ENCODE assay signal across 10 cellular contexts in genomic region chr2:41896186-41896846, GRCh38.
DNase-seq lines count a peak whose midpoint lies in the region; ATAC-seq and TF ChIP-seq lines count a peak whose summit lies in the region.
"Had no signal": no experiment of that assay in that cellular context is flagged by ENCODE, and none has a peak within 500 bp of the region (broad histone marks: within the 10 kb centered on the region; RNA-seq: fewer than 3 reads in every experiment).

No MANE protein-coding gene starts in this region.

- peaks cover 3% of the 10 kb centered on the region for H3K36me3 ChIP-seq in thymus (ENCODE audit: control insufficient read depth, insufficient read depth)

- H3K9me3 Mint-ChIP-seq in osteocyte (ENCODE audit: unreplicated experiment) = no peaks in the 10 kb centered on the region
- H3K9me3 Mint-ChIP-seq in CD14-positive monocyte = peaks cover 0 to 3% (median 0%) of the 10 kb centered on the region in 7 donors
- H3K9me3 Mint-ChIP-seq: H9 had no signal

- H3K27me3 Mint-ChIP-seq in osteocyte (ENCODE audit: unreplicated experiment) (no peaks in the 10 kb centered on the region), CD14-positive monocyte (ENCODE audit: low read depth in 3 of 3) (peaks cover under 1 to 4% (median 3%) of the 10 kb centered on the region in 3 donors)

- no peak for TF ChIP-seq CTCF in osteocyte (IDR thresholded peaks at IDR 0.05)
- no peak for TF ChIP-seq CTCF in CD14-positive monocyte (IDR thresholded peaks at IDR 0.05)

- H3K4me1 ChIP-seq in thymus (ENCODE audit: control insufficient read depth, insufficient read depth, low read length) = peaks cover 51% of the 10 kb centered on the region

- intact Hi-C loops in left ventricle myocardium superior (cut with micrococcal nuclease) (no loop called here), Right ventricle myocardium superior (cut with DNase I) (no loop called here), CD14-positive monocyte (cut with micrococcal nuclease) (no loop called here)

- no peak overlapping the region for H3K27ac Mint-ChIP-seq in osteocyte (ENCODE audit: unreplicated experiment)
- no peak overlapping the region for H3K27ac Mint-ChIP-seq in CD14-positive monocyte
- H3K27ac Mint-ChIP-seq: H9 had no signal

- peak overlapping the region; percentile 21 for H3K4me3 ChIP-seq in thymus (ENCODE audit: low read length)

- H3K4me3 Mint-ChIP-seq in osteocyte (ENCODE audit: unreplicated experiment) (no peak overlapping the region), CD14-positive monocyte (no peak overlapping the region)
- H3K4me3 Mint-ChIP-seq: H9 had no signal

- H3K9me3 ChIP-seq in thymus (ENCODE audit: control insufficient read depth) = no peaks in the 10 kb centered on the region

- WGBS in thymus = 54% methylated on average over 5 of the region's 5 CpGs

- no peak overlapping the region for H3K27ac ChIP-seq in thymus (ENCODE audit: low read depth)

- DNase-seq in left ventricle myocardium superior = no peak
- no peak for DNase-seq in Right ventricle myocardium superior
- DNase-seq in osteocyte (ENCODE audit: extremely low spot score, unreplicated experiment) = no peak
- DNase-seq in NCI-H2029 (lab: John Stamatoyannopoulos, UW) = no peak
- no peak for DNase-seq in CD14-positive monocyte (ENCODE audit: low spot score)
- DNase-seq: H9, NCI-H1930 had no signal

- ATAC-seq in left ventricle myocardium superior = peak; percentile 26
- no peak for ATAC-seq in Right ventricle myocardium superior (ENCODE audit: poor library complexity)
- ATAC-seq in HG02678 (IDR thresholded peaks at IDR 0.05; ENCODE audit: unreplicated experiment) = peak; percentile 85
- ATAC-seq in SK-N-SH treated with all-trans-retinoic acid at 6 μM for 48 hours = peak; percentile 30; the same call in 1 of the 3 replicates

- H3K36me3 Mint-ChIP-seq in osteocyte (ENCODE audit: unreplicated experiment) = no peaks in the 10 kb centered on the region
- H3K36me3 Mint-ChIP-seq in CD14-positive monocyte = no peaks in the 10 kb centered on the region

- H3K4me1 Mint-ChIP-seq in osteocyte (ENCODE audit: unreplicated experiment) = peaks cover 31% of the 10 kb centered on the region
- H3K4me1 Mint-ChIP-seq in CD14-positive monocyte = no peaks in the 10 kb centered on the region
- H3K4me1 Mint-ChIP-seq: H9 had no signal

- no peaks in the 10 kb centered on the region for H3K27me3 ChIP-seq in thymus (ENCODE audit: control insufficient read depth, insufficient read depth)

TF ChIP-seq in SK-N-SH treated with all-trans-retinoic acid at 6 μM for 48 hours, 23 proteins besides CTCF, POLR2A, EP300 and RAD21 (continues in another document):
- TF ChIP-seq ISL1 (CRISPR knock-in tag; IDR thresholded peaks at IDR 0.05) (peak; percentile 27; the same call in 1 of the 2 replicates), TCF4 (CRISPR knock-in tag; IDR thresholded peaks at IDR 0.05; ENCODE audit: borderline replicate concordance) (peak; percentile 66; the same call in 1 of the 2 replicates), ZFP3 (CRISPR knock-in tag; IDR thresholded peaks at IDR 0.05) (no peak), GLIS3 (CRISPR knock-in tag; IDR thresholded peaks at IDR 0.05) (no peak), CSDC2 (CRISPR knock-in tag; IDR thresholded peaks at IDR 0.05) (no peak), ZC3H10 (CRISPR knock-in tag; IDR thresholded peaks at IDR 0.05) (no peak), ZNF70 (CRISPR knock-in tag; IDR thresholded peaks at IDR 0.05) (no peak), POU6F1 (CRISPR knock-in tag; IDR thresholded peaks at IDR 0.05; ENCODE audit: borderline replicate concordance, low read depth) (no peak), CSRNP3 (CRISPR knock-in tag; IDR thresholded peaks at IDR 0.05) (no peak), OSR1 (CRISPR knock-in tag; IDR thresholded peaks at IDR 0.05) (no peak), TSHZ2 (CRISPR knock-in tag; IDR thresholded peaks at IDR 0.05) (peak; percentile 71), ZNF565 (CRISPR knock-in tag; conservative IDR thresholded peaks at IDR 0.05; ENCODE audit: low read depth) (no peak), TOX (CRISPR knock-in tag; IDR thresholded peaks at IDR 0.05; ENCODE audit: borderline replicate concordance) (no peak), PPARA (CRISPR knock-in tag; IDR thresholded peaks at IDR 0.05; ENCODE audit: borderline replicate concordance) (no peak), ZNF8 (CRISPR knock-in tag; IDR thresholded peaks at IDR 0.05) (no peak), SNAI2 (CRISPR knock-in tag; IDR thresholded peaks at IDR 0.05) (no peak), RARB (CRISPR knock-in tag; IDR thresholded peaks at IDR 0.05) (no peak), BACH2 (CRISPR knock-in tag; IDR thresholded peaks at IDR 0.05; ENCODE audit: borderline replicate concordance) (no peak), CREB5 (CRISPR knock-in tag; IDR thresholded peaks at IDR 0.05; ENCODE audit: low read depth) (no peak), ZFP30 (CRISPR knock-in tag; IDR thresholded peaks at IDR 0.05) (no peak)
